In the genomic region with DNA sequence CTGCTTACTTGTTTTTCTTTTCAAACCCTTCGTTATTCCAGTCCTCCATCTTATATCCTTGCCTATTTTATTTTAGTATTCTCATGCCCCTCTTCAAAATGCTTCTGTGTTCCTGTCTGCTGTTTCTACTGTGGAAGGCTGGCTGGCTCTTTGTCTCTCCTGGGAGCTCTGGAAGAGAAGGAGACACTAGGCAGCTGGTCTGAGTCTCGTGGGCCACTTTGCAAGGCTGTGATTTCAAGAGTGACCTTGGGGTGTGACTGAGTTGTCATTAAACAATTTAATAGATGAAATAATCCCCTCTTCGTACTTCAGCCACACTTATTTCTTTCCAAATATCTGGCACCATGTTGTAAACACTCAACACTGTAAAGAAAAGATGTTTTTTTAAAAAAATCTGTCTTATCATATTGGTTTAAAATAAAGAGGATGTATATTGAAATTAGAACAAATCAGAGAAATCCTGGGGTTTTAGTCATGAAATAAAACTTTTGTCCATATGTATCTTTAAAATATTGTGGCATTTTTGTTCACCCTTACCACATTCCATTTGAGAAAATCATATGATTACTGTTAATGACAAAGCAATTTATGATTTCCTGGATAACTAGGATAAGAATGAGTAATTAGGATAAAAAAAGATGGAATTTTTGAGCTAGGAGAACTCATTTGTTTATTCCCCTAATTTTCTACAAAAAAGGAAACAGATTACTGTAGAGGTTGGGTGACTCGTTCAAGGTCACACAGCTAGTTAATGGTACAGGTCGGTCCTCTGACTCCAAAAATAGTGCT, we compare ENCODE assay signal across 16 cellular contexts.
A peak's percentile ranks its signal among the peaks of the same experiment; 100 is the strongest.
DNase-seq lines count a peak whose midpoint lies in the region; ATAC-seq and TF ChIP-seq lines count a peak whose summit lies in the region.
"Had no signal": no experiment of that assay in that cellular context is flagged by ENCODE, and none has a peak within 500 bp of the region (broad histone marks: within the 10 kb centered on the region; RNA-seq: fewer than 3 reads in every experiment).

No MANE protein-coding gene starts in this region.

- H3K36me3 ChIP-seq in MG63, result no peaks in the 10 kb centered on the region

- no peaks in the 10 kb centered on the region for H3K9me3 ChIP-seq in MG63

- no peak for ATAC-seq in HG03521 (IDR thresholded peaks at IDR 0.05; ENCODE audit: unreplicated experiment)
- ATAC-seq: Right ventricle myocardium inferior had no signal

- intact Hi-C loops in lower leg skin (cut with DNase I; ENCODE audit: low total_unique reads), result no loop called here

- H3K4me3 ChIP-seq in MG63, result no peak overlapping the region
- H3K4me3 ChIP-seq in lower leg skin (ENCODE audit: low read depth, poor library complexity, severe bottlenecking), result no peak overlapping the region
- H3K4me3 ChIP-seq: coronary artery had no signal

- no peaks in the 10 kb centered on the region for H3K27me3 ChIP-seq in MG63

- no peak for TF ChIP-seq POLR2A in lower leg skin (IDR thresholded peaks at IDR 0.05)

- WGBS in lower leg skin, 2 donors, result 64 to 73% methylated on average over 5 of the region's 5 CpGs

- DNase-seq in AG20443 (ENCODE audit: low spot score) (peak; percentile 12), MG63 (peak; percentile 23), dermis microvascular lymphatic vessel endothelial cell (ENCODE audit: low read depth in 2 of 2) (peak; percentile 16 to 53), myocyte (ENCODE audit: low read depth) (peak; percentile 9), MV-4-11 (lab: John Stamatoyannopoulos, UW) (no peak), lower leg skin (ENCODE audit: low spot score in 2 of 2) (no peak)
- DNase-seq in stimulated activated CD4-positive, alpha-beta T cell treated with anti-CD3 and anti-CD28 coated beads, Interleukin-2, amount 100 ng/mL, for 24 hours, result no peak
- DNase-seq: activated CD4-positive, alpha-beta T cell treated with anti-CD3 and anti-CD28 coated beads, Interleukin-2, amount 10 ng/mL, durations not matched to agents 24 days and 14 days; activated T-cell treated with anti-CD3 and anti-CD28 coated beads, Interleukin-2, amount 50 U/mL, for 1 hour; immature natural killer cell; MM.1S; NCI-H2029; posterior cingulate gyrus had no signal

- TF ChIP-seq CTCF in lower leg skin (IDR thresholded peaks at IDR 0.05), result no peak

Comparison
In these comparisons a context has a peak if more than half of its experiments do, and no peak if none do; other contexts are left out.
1. DNase-seq: peak in AG20443 (single experiment), MG63 (single experiment), dermis microvascular lymphatic vessel endothelial cell (2 of 2) and myocyte (single experiment); none in MV-4-11 (single experiment), lower leg skin (0 of 2) and stimulated activated CD4-positive, alpha-beta T cell treated with anti-CD3 and anti-CD28 coated beads, Interleukin-2, amount 100 ng/mL, for 24 hours (0 of 2).